ENCODE assay signal across 19 cellular contexts in the genomic region with DNA sequence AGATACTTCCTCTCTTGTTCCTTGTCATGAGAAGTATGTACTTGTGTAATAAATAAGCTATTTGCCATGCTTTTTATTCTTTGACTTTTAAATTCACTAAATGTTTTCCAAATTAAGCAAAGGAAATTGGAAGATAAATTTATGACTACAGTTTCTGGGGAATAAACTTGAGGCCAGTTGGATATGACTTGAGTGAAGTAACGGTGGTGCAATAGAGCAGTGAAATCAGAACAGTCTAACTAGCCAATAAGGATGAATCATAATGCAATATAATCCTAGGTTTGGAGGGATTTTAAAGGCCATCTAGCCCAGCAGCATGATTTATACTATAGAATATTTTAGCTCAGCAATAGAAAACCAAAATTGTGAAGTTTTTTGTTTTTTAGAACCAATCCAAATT.
DNase-seq lines count a peak whose midpoint lies in the region; ATAC-seq and TF ChIP-seq lines count a peak whose summit lies in the region.
"Had no signal": no experiment of that assay in that cellular context is flagged by ENCODE, and none has a peak within 500 bp of the region (broad histone marks: within the 10 kb centered on the region; RNA-seq: fewer than 3 reads in every experiment).

No MANE protein-coding gene starts in this region.

- ATAC-seq in Right ventricle myocardium superior (ENCODE audit: poor library complexity) (peak; percentile 79), left lung (peak; percentile 56), SK-N-SH treated with all-trans-retinoic acid at 6 μM for 48 hours (no peak), GM18502 (IDR thresholded peaks at IDR 0.05; ENCODE audit: poor library complexity, unreplicated experiment) (no peak)
- ATAC-seq: activated T-cell treated with anti-CD3 and anti-CD28 coated beads, Interleukin-2, amount 50 U/mL, for 72 hours; natural killer cell had no signal

- no peaks in the 10 kb centered on the region for H3K27me3 ChIP-seq in left lung
- H3K27me3 ChIP-seq: stomach had no signal

- H3K4me3 ChIP-seq in choroid plexus epithelial cell (ENCODE audit: low read depth, low read length) (no peak overlapping the region), left lung (no peak overlapping the region), coronary artery (no peak overlapping the region)
- H3K4me3 ChIP-seq: skin epidermis, stomach had no signal

- TF ChIP-seq CTCF in choroid plexus epithelial cell (conservative IDR thresholded peaks at IDR 0.05; ENCODE audit: low read depth, low read length) (no peak), left lung (IDR thresholded peaks at IDR 0.05) (no peak), coronary artery (IDR thresholded peaks at IDR 0.05) (no peak), GM13977 (IDR thresholded peaks at IDR 0.05; ENCODE audit: extremely low read depth, insufficient read depth, missing control alignments) (no peak)

- H3K36me3 ChIP-seq in left lung: no peaks in the 10 kb centered on the region
- H3K36me3 ChIP-seq: stomach had no signal

- H3K27ac ChIP-seq in left lung: no peak overlapping the region
- no peak overlapping the region for H3K27ac ChIP-seq in coronary artery
- H3K27ac ChIP-seq: HL-60 had no signal

- H3K4me1 ChIP-seq in left lung: no peaks in the 10 kb centered on the region
- H3K4me1 ChIP-seq: stomach had no signal

- in situ Hi-C loops in GM13977 (cut with MboI; ENCODE audit: low pct_unique_long_range_greater_than_20kb, low sequenced_read_pairs, unreplicated experiment): no loop called here

- DNase-seq in Right ventricle myocardium superior (no peak), cardiac septum (ENCODE audit: low spot score) (no peak), choroid plexus epithelial cell (ENCODE audit: low read depth) (peak; percentile 83), left lung (no peak), coronary artery (ENCODE audit: low spot score) (no peak), GM13977 (ENCODE audit: low spot score) (no peak)
- DNase-seq: activated CD4-positive, alpha-beta T cell treated with anti-CD3 and anti-CD28 coated beads, Interleukin-2, amount 50 U/mL, for 48 hours; activated T-cell treated with anti-CD3 and anti-CD28 coated beads, Interleukin-2, amount 50 U/mL, for 72 hours; amygdala; effector CD4-positive, alpha-beta T cell; head of caudate nucleus; MV-4-11; natural killer cell; stomach; T1000 had no signal

- no peaks in the 10 kb centered on the region for H3K9me3 ChIP-seq in left lung
- H3K9me3 ChIP-seq: stomach had no signal

- intact Hi-C loops in Right ventricle myocardium superior (cut with DNase I) (no loop called here), cardiac septum (cut with DNase I) (loop anchor here (10.0 kb wide), 1 partner anchor 50 kb away; no protein-coding TSS in a partner anchor), left lung (cut with DNase I) (no loop called here)

TF ChIP-seq in SK-N-SH treated with all-trans-retinoic acid at 6 μM for 48 hours, 23 proteins besides CTCF, POLR2A, EP300 and RAD21:
- TF ChIP-seq, protein P1, sequence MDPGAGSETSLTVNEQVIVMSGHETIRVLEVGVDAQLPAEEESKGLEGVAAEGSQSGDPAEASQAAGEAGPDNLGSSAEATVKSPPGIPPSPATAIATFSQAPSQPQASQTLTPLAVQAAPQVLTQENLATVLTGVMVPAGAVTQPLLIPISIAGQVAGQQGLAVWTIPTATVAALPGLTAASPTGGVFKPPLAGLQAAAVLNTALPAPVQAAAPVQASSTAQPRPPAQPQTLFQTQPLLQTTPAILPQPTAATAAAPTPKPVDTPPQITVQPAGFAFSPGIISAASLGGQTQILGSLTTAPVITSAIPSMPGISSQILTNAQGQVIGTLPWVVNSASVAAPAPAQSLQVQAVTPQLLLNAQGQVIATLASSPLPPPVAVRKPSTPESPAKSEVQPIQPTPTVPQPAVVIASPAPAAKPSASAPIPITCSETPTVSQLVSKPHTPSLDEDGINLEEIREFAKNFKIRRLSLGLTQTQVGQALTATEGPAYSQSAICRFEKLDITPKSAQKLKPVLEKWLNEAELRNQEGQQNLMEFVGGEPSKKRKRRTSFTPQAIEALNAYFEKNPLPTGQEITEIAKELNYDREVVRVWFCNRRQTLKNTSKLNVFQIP (CRISPR knock-in tag; IDR thresholded peaks at IDR 0.05; ENCODE audit: borderline replicate concordance, low read depth): no peak
- TF ChIP-seq ZC3H10 (CRISPR knock-in tag; IDR thresholded peaks at IDR 0.05) (no peak), TOX (CRISPR knock-in tag; IDR thresholded peaks at IDR 0.05; ENCODE audit: borderline replicate concordance) (no peak), SNAI2 (CRISPR knock-in tag; IDR thresholded peaks at IDR 0.05) (no peak), ESRRG (CRISPR knock-in tag; IDR thresholded peaks at IDR 0.05) (no peak), ZNF565 (CRISPR knock-in tag; conservative IDR thresholded peaks at IDR 0.05; ENCODE audit: low read depth) (no peak)
- TF ChIP-seq, protein P2, sequence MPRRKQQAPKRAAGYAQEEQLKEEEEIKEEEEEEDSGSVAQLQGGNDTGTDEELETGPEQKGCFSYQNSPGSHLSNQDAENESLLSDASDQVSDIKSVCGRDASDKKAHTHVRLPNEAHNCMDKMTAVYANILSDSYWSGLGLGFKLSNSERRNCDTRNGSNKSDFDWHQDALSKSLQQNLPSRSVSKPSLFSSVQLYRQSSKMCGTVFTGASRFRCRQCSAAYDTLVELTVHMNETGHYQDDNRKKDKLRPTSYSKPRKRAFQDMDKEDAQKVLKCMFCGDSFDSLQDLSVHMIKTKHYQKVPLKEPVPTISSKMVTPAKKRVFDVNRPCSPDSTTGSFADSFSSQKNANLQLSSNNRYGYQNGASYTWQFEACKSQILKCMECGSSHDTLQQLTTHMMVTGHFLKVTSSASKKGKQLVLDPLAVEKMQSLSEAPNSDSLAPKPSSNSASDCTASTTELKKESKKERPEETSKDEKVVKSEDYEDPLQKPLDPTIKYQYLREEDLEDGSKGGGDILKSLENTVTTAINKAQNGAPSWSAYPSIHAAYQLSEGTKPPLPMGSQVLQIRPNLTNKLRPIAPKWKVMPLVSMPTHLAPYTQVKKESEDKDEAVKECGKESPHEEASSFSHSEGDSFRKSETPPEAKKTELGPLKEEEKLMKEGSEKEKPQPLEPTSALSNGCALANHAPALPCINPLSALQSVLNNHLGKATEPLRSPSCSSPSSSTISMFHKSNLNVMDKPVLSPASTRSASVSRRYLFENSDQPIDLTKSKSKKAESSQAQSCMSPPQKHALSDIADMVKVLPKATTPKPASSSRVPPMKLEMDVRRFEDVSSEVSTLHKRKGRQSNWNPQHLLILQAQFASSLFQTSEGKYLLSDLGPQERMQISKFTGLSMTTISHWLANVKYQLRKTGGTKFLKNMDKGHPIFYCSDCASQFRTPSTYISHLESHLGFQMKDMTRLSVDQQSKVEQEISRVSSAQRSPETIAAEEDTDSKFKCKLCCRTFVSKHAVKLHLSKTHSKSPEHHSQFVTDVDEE (CRISPR knock-in tag; IDR thresholded peaks at IDR 0.05): no peak
- TF ChIP-seq, protein P3, sequence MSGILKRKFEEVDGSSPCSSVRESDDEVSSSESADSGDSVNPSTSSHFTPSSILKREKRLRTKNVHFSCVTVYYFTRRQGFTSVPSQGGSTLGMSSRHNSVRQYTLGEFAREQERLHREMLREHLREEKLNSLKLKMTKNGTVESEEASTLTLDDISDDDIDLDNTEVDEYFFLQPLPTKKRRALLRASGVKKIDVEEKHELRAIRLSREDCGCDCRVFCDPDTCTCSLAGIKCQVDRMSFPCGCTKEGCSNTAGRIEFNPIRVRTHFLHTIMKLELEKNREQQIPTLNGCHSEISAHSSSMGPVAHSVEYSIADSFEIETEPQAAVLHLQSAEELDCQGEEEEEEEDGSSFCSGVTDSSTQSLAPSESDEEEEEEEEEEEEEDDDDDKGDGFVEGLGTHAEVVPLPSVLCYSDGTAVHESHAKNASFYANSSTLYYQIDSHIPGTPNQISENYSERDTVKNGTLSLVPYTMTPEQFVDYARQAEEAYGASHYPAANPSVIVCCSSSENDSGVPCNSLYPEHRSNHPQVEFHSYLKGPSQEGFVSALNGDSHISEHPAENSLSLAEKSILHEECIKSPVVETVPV (CRISPR knock-in tag; IDR thresholded peaks at IDR 0.05): no peak

Comparison
In these comparisons a context has a peak if more than half of its experiments do, and no peak if none do; other contexts are left out.
1. ATAC-seq: peak in Right ventricle myocardium superior (single experiment) and left lung (single experiment); none in SK-N-SH treated with all-trans-retinoic acid at 6 μM for 48 hours (single experiment) and GM18502 (single experiment).